6 cellular contexts compared by ENCODE assay signal in the genomic region with DNA sequence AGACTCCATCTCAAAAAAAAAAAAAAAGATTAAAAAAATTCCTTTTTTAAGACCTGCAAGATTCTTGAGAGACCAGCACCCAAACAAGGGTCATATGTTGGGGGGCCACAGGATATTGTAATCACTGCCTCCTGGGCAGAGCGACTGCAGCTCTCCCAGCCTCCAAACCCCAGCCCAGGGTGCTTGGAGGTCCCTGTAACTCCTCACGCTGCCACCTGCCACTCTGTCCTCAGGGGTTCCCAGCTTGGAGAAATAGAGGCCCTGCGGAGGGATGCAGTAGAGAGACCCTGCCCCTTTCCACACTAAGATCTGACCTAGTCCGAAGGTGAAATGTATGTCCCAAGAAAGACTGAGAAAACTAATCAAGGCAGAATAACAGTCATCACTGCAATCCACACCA.
"Had no signal": no experiment of that assay in that cellular context is flagged by ENCODE, and none has a peak within 500 bp of the region (broad histone marks: within the 10 kb centered on the region; RNA-seq: fewer than 3 reads in every experiment).

No MANE protein-coding gene starts in this region.

- H3K4me2 ChIP-seq: GM23338 had no signal

- H3K27ac Mint-ChIP-seq: GM23338, HFFc6 had no signal

- H2AFZ ChIP-seq: GM23338 had no signal

- H3K36me3 ChIP-seq: HAP-1 had no signal

- H3K4me1 Mint-ChIP-seq: GM23338 had no signal

- ATAC-seq: GM23338, HCT116, K562 had no signal

- H3K4me3 Mint-ChIP-seq: GM23338, HFFc6 had no signal

- H3K4me3 ChIP-seq: GM23338, HAP-1, K562 had no signal

- H3K9me3 ChIP-seq: HAP-1 had no signal

- DNase-seq: HFFc6, IMR-90 had no signal

- H3K4me1 ChIP-seq: HAP-1 had no signal
